Comparison of ENCODE assay signal across 8 cellular contexts in genomic region chr17:6413073-6413472, GRCh38. TPM values are rescaled to one million over a fixed set of nuclear protein-coding genes. Genes with fewer than 3 reads are reported as not detected.
DNase-seq lines count a peak whose midpoint lies in the region; ATAC-seq and TF ChIP-seq lines count a peak whose summit lies in the region.

No MANE protein-coding gene starts in this region.

- H3K27me3 Mint-ChIP-seq in activated CD8-positive, alpha-beta T cell treated with anti-CD3 and anti-CD28 coated beads for 36 hours, result peaks cover 4% of the 10 kb centered on the region
- peaks cover 2% of the 10 kb centered on the region for H3K27me3 Mint-ChIP-seq in activated CD8-positive, alpha-beta T cell treated with anti-CD3 and anti-CD28 coated beads, Interleukin-2, amount 10 ng/mL, durations not matched to agents 7 days and 5 days (ENCODE audit: low read depth)

- H3K27ac ChIP-seq in left lung, result no peak overlapping the region

- ATAC-seq in activated CD8-positive, alpha-beta T cell treated with anti-CD3 and anti-CD28 coated beads for 36 hours, result peak; percentile 69
- no peak for ATAC-seq in activated CD8-positive, alpha-beta T cell treated with anti-CD3 and anti-CD28 coated beads, Interleukin-2, amount 10 ng/mL, durations not matched to agents 7 days and 5 days
- ATAC-seq in left lung (peak; percentile 52), HG03108 (IDR thresholded peaks at IDR 0.05; ENCODE audit: unreplicated experiment) (no peak), GM18520 (IDR thresholded peaks at IDR 0.05; ENCODE audit: unreplicated experiment) (no peak), GM19395 (IDR thresholded peaks at IDR 0.05; ENCODE audit: unreplicated experiment) (no peak)

- peaks cover 0 to 24% of the 10 kb centered on the region in 2 donors for H3K27me3 ChIP-seq in left lung

- H3K9me3 Mint-ChIP-seq in activated CD8-positive, alpha-beta T cell treated with anti-CD3 and anti-CD28 coated beads for 36 hours, result no peaks in the 10 kb centered on the region
- no peaks in the 10 kb centered on the region for H3K9me3 Mint-ChIP-seq in activated CD8-positive, alpha-beta T cell treated with anti-CD3 and anti-CD28 coated beads, Interleukin-2, amount 10 ng/mL, durations not matched to agents 7 days and 5 days (ENCODE audit: insufficient read depth)

- no peak for DNase-seq in activated CD8-positive, alpha-beta T cell treated with anti-CD3 and anti-CD28 coated beads for 36 hours
- DNase-seq in activated CD8-positive, alpha-beta T cell treated with anti-CD3 and anti-CD28 coated beads, Interleukin-2, amount 10 ng/mL, durations not matched to agents 7 days and 5 days, result no peak
- DNase-seq in NCI-H1436 (lab: John Stamatoyannopoulos, UW) (peak; percentile 71), left lung (no peak)

- no peak overlapping the region for H3K27ac Mint-ChIP-seq in activated CD8-positive, alpha-beta T cell treated with anti-CD3 and anti-CD28 coated beads for 36 hours
- no peak overlapping the region for H3K27ac Mint-ChIP-seq in activated CD8-positive, alpha-beta T cell treated with anti-CD3 and anti-CD28 coated beads, Interleukin-2, amount 10 ng/mL, durations not matched to agents 7 days and 5 days

- no peaks in the 10 kb centered on the region for H3K4me1 Mint-ChIP-seq in activated CD8-positive, alpha-beta T cell treated with anti-CD3 and anti-CD28 coated beads for 36 hours (ENCODE audit: low read depth)
- no peaks in the 10 kb centered on the region for H3K4me1 Mint-ChIP-seq in activated CD8-positive, alpha-beta T cell treated with anti-CD3 and anti-CD28 coated beads, Interleukin-2, amount 10 ng/mL, durations not matched to agents 7 days and 5 days (ENCODE audit: low read depth)

- no peaks in the 10 kb centered on the region for H3K4me1 ChIP-seq in left lung

- peak; percentile 33 for TF ChIP-seq CTCF in activated CD8-positive, alpha-beta T cell treated with anti-CD3 and anti-CD28 coated beads for 36 hours (IDR thresholded peaks at IDR 0.05)
- TF ChIP-seq CTCF in WI38 (IDR thresholded peaks at IDR 0.05; ENCODE audit: low read depth, low read length) (peak; percentile 40), left lung (IDR thresholded peaks at IDR 0.05) (peak in 1 of 2 donors; percentile 6)

- H3K4me3 Mint-ChIP-seq in activated CD8-positive, alpha-beta T cell treated with anti-CD3 and anti-CD28 coated beads for 36 hours, result no peak overlapping the region
- no peak overlapping the region for H3K4me3 Mint-ChIP-seq in activated CD8-positive, alpha-beta T cell treated with anti-CD3 and anti-CD28 coated beads, Interleukin-2, amount 10 ng/mL, durations not matched to agents 7 days and 5 days

- H3K36me3 Mint-ChIP-seq in activated CD8-positive, alpha-beta T cell treated with anti-CD3 and anti-CD28 coated beads for 36 hours (ENCODE audit: low read depth), result no peaks in the 10 kb centered on the region
- H3K36me3 Mint-ChIP-seq in activated CD8-positive, alpha-beta T cell treated with anti-CD3 and anti-CD28 coated beads, Interleukin-2, amount 10 ng/mL, durations not matched to agents 7 days and 5 days (ENCODE audit: low read depth), result no peaks in the 10 kb centered on the region

- POLR2A ChIA-PET in activated CD8-positive, alpha-beta T cell treated with anti-CD3 and anti-CD28 coated beads for 36 hours (lab: Charles Lee), result no interaction called here
- POLR2A ChIA-PET in activated CD8-positive, alpha-beta T cell treated with anti-CD3 and anti-CD28 coated beads, Interleukin-2, amount 10 ng/mL, durations not matched to agents 7 days and 5 days (lab: Charles Lee), result no interaction called here

- CTCF ChIA-PET in activated CD8-positive, alpha-beta T cell treated with anti-CD3 and anti-CD28 coated beads for 36 hours (lab: Charles Lee), result interaction anchor here (0.7 to 1.8 kb wide), 11 partner anchors 10 to 825 kb away, joined by 3 to 7 read pairs (median 3); no protein-coding TSS in a partner anchor
- CTCF ChIA-PET in activated CD8-positive, alpha-beta T cell treated with anti-CD3 and anti-CD28 coated beads, Interleukin-2, amount 10 ng/mL, durations not matched to agents 7 days and 5 days (lab: Charles Lee), result interaction anchor here (0.6 to 1.6 kb wide), 5 partner anchors 9 to 826 kb away, joined by 3 to 4 read pairs (median 3); no protein-coding TSS in a partner anchor

- H3K4me3 ChIP-seq in WI38 (ENCODE audit: low read depth, low read length) (no peak overlapping the region), left lung (no peak overlapping the region)

- H3K36me3 ChIP-seq in left lung, result no peaks in the 10 kb centered on the region

- peaks cover 0 to 3% of the 10 kb centered on the region in 2 donors for H3K9me3 ChIP-seq in left lung

- intact Hi-C loops in activated CD8-positive, alpha-beta T cell treated with anti-CD3 and anti-CD28 coated beads for 36 hours (cut with micrococcal nuclease), result no loop called here
- intact Hi-C loops in left lung (cut with DNase I), result no loop called here

RNA-seq across cellular contexts. Expression of gene AIPL1, which starts 21.8 kb away (rescaled TPM):
- total RNA-seq in activated CD8-positive, alpha-beta T cell treated with anti-CD3 and anti-CD28 coated beads for 36 hours, result not detected
- total RNA-seq in activated CD8-positive, alpha-beta T cell treated with anti-CD3 and anti-CD28 coated beads, Interleukin-2, amount 10 ng/mL, durations not matched to agents 7 days and 5 days, result not detected
- total RNA-seq in left lung, result not detected

RNA-seq across cellular contexts. Expression of gene PIMREG, which starts 31.2 kb away (rescaled TPM):
- total RNA-seq in activated CD8-positive, alpha-beta T cell treated with anti-CD3 and anti-CD28 coated beads for 36 hours, result 1 to 10 TPM; 3.7 to 4.6 TPM
- 10 to 100 TPM; 17.1 to 20.4 TPM for total RNA-seq in activated CD8-positive, alpha-beta T cell treated with anti-CD3 and anti-CD28 coated beads, Interleukin-2, amount 10 ng/mL, durations not matched to agents 7 days and 5 days
- total RNA-seq in left lung, result 1 to 10 TPM; 1.6 to 4.6 TPM

Comparison
In these comparisons a context has a peak if more than half of its experiments do, and no peak if none do; other contexts are left out.
1. ATAC-seq: peak in activated CD8-positive, alpha-beta T cell treated with anti-CD3 and anti-CD28 coated beads for 36 hours (single experiment) and left lung (single experiment); none in activated CD8-positive, alpha-beta T cell treated with anti-CD3 and anti-CD28 coated beads, Interleukin-2, amount 10 ng/mL, durations not matched to agents 7 days and 5 days (single experiment), HG03108 (single experiment), GM18520 (single experiment) and GM19395 (single experiment).